1 cellular context compared by ENCODE assay signal in the genomic region with DNA sequence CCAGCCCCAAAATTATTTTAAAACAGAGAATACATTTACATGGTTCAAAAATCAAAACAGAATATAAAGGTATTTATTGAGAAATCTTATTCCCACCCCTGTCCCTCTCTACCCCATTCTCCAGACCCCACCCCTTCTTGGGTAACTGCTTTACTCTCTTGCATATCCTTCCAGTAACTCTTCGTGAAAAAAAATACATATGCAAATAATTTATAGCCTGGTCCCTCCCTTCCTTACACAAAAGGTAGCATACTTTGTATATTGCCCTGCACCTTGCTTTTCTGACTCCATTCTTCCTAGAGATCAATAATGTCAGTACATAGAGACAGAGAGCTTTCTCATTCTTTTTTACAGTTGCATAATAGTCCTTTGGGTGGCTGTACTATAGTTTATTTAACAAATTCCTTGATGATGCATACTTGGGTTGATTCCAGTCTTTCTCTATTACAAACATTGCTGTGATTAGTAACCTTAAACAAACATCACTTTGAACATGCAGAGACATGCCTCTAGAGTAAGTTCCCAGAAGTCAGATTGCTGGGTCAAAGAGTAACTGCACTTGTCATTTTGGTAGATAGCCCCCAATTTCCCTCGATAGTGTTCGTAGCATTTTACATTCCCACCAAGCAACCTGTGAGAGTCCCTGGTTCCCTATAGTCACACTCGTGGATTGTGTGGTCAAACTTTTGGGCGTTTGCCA.
TF ChIP-seq lines count a peak whose summit lies in the region.

No MANE protein-coding gene starts in this region.

TF ChIP-seq in GM23338, 12 proteins besides CTCF, POLR2A, EP300 and RAD21 (continued from another document):
- TF ChIP-seq, protein P1, sequence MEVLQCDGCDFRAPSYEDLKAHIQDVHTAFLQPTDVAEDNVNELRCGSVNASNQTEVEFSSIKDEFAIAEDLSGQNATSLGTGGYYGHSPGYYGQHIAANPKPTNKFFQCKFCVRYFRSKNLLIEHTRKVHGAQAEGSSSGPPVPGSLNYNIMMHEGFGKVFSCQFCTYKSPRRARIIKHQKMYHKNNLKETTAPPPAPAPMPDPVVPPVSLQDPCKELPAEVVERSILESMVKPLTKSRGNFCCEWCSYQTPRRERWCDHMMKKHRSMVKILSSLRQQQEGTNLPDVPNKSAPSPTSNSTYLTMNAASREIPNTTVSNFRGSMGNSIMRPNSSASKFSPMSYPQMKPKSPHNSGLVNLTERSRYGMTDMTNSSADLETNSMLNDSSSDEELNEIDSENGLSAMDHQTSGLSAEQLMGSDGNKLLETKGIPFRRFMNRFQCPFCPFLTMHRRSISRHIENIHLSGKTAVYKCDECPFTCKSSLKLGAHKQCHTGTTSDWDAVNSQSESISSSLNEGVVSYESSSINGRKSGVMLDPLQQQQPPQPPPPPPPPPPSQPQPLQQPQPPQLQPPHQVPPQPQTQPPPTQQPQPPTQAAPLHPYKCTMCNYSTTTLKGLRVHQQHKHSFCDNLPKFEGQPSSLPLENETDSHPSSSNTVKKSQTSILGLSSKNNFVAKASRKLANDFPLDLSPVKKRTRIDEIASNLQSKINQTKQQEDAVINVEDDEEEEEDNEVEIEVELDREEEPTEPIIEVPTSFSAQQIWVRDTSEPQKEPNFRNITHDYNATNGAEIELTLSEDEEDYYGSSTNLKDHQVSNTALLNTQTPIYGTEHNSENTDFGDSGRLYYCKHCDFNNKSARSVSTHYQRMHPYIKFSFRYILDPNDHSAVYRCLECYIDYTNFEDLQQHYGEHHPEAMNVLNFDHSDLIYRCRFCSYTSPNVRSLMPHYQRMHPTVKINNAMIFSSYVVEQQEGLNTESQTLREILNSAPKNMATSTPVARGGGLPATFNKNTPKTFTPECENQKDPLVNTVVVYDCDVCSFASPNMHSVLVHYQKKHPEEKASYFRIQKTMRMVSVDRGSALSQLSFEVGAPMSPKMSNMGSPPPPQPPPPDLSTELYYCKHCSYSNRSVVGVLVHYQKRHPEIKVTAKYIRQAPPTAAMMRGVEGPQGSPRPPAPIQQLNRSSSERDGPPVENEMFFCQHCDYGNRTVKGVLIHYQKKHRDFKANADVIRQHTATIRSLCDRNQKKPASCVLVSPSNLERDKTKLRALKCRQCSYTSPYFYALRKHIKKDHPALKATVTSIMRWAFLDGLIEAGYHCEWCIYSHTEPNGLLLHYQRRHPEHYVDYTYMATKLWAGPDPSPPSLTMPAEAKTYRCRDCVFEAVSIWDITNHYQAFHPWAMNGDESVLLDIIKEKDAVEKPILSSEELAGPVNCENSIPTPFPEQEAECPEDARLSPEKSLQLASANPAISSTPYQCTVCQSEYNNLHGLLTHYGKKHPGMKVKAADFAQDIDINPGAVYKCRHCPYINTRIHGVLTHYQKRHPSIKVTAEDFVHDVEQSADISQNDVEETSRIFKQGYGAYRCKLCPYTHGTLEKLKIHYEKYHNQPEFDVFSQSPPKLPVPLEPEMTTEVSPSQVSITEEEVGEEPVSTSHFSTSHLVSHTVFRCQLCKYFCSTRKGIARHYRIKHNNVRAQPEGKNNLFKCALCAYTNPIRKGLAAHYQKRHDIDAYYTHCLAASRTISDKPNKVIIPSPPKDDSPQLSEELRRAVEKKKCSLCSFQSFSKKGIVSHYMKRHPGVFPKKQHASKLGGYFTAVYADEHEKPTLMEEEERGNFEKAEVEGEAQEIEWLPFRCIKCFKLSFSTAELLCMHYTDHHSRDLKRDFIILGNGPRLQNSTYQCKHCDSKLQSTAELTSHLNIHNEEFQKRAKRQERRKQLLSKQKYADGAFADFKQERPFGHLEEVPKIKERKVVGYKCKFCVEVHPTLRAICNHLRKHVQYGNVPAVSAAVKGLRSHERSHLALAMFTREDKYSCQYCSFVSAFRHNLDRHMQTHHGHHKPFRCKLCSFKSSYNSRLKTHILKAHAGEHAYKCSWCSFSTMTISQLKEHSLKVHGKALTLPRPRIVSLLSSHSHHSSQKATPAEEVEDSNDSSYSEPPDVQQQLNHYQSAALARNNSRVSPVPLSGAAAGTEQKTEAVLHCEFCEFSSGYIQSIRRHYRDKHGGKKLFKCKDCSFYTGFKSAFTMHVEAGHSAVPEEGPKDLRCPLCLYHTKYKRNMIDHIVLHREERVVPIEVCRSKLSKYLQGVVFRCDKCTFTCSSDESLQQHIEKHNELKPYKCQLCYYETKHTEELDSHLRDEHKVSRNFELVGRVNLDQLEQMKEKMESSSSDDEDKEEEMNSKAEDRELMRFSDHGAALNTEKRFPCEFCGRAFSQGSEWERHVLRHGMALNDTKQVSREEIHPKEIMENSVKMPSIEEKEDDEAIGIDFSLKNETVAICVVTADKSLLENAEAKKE (CRISPR knock-in tag; IDR thresholded peaks at IDR 0.05) = no peak
